Comparison of ENCODE assay signal across 17 cellular contexts in the genomic region with DNA sequence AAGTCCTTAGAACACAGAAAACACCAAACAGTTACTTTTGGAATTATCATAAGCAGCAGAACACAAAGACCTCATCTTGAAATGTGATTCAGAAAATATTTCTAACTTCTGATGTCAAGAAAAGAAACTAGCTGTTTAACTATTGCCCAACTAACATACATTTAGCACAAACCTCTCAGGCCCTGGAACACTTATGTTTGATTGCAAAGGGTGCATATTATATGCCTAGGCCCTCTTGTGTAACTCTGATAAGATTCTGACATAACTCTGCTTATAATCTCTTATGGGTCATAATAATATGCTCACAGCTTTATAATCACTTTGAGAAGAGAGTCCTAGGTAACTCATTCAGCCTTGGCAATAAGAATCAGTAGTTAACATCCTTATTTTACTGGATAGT.
A peak's percentile ranks its signal among the peaks of the same experiment; 100 is the strongest.
DNase-seq lines count a peak whose midpoint lies in the region; ATAC-seq, FAIRE-seq and TF ChIP-seq lines count a peak whose summit lies in the region.
"Had no signal": no experiment of that assay in that cellular context is flagged by ENCODE, and none has a peak within 500 bp of the region (broad histone marks: within the 10 kb centered on the region; RNA-seq: fewer than 3 reads in every experiment).

No MANE protein-coding gene starts in this region.

- TF ChIP-seq CTCF in IMR-90 (conservative IDR thresholded peaks at IDR 0.05; ENCODE audit: low read depth, low read length) (no peak), astrocyte (IDR thresholded peaks at IDR 0.05; ENCODE audit: insufficient read depth, low read depth, low read length) (no peak), left lung (IDR thresholded peaks at IDR 0.05) (no peak)

- ATAC-seq in IMR-90 (ENCODE audit: low read depth) (peak; percentile 21; the same call in 1 of the 2 replicates), left lung (peak; percentile 74), T-helper 17 cell (no peak), GM19023 (IDR thresholded peaks at IDR 0.05; ENCODE audit: unreplicated experiment) (no peak)
- no peak for ATAC-seq in stimulated activated memory B cell treated with anti-CD40 and anti-IgM and Interleukin-4, amounts not matched to agents 10 μg/mL and 1 μg/mL and 100 μg/mL, for 72 hours
- ATAC-seq: Panc1 had no signal

- H3K23ac ChIP-seq in IMR-90 (ENCODE audit: low read depth, low read length) = no peak overlapping the region

- no peak overlapping the region for H3K56ac ChIP-seq in IMR-90 (ENCODE audit: extremely low read depth, insufficient read depth, low read length)

- no peak overlapping the region for H3K14ac ChIP-seq in IMR-90 (replicated peaks; ENCODE audit: low read depth, low read length)

- peak overlapping the region; percentile 18 for H2BK5ac ChIP-seq in IMR-90 (ENCODE audit: low read depth, low read length, poor library complexity, severe bottlenecking)

- H3K79me2 ChIP-seq in astrocyte (ENCODE audit: insufficient read depth, low read length) = no peaks in the 10 kb centered on the region

- dilution Hi-C loops in IMR-90 (cut with HindIII; ENCODE audit: low sequenced_read_pairs, unreplicated experiment) = no loop called here

- DNase-seq in IMR-90 (peak; percentile 29), astrocyte (ENCODE audit: low read depth) (no peak), left lung (no peak), T-helper 1 cell (no peak), T-helper 17 cell (no peak)
- DNase-seq: COR-L47, DMS153, HFFc6, NCI-H1092, NCI-H146, NCI-H2081, NCI-H524 had no signal

- H3K4me1 Mint-ChIP-seq in astrocyte (ENCODE audit: low read depth, unreplicated experiment) = peaks cover 11% of the 10 kb centered on the region
- peaks cover 62% of the 10 kb centered on the region for H3K4me1 Mint-ChIP-seq in stimulated activated memory B cell treated with anti-CD40 and anti-IgM and Interleukin-4, amounts not matched to agents 10 μg/mL and 1 μg/mL and 100 μg/mL, for 72 hours
- no peaks in the 10 kb centered on the region for H3K4me1 Mint-ChIP-seq in T-helper 17 cell

- H3K27ac Mint-ChIP-seq in astrocyte (ENCODE audit: unreplicated experiment) = no peak overlapping the region
- H3K27ac Mint-ChIP-seq in stimulated activated memory B cell treated with anti-CD40 and anti-IgM and Interleukin-4, amounts not matched to agents 10 μg/mL and 1 μg/mL and 100 μg/mL, for 72 hours = peak overlapping the region; percentile 21
- no peak overlapping the region for H3K27ac Mint-ChIP-seq in T-helper 17 cell
- H3K27ac Mint-ChIP-seq: CD14-positive monocyte, HFFc6 had no signal

- no peaks in the 10 kb centered on the region for H3K27me3 Mint-ChIP-seq in astrocyte (ENCODE audit: low read depth, unreplicated experiment)
- H3K27me3 Mint-ChIP-seq in stimulated activated memory B cell treated with anti-CD40 and anti-IgM and Interleukin-4, amounts not matched to agents 10 μg/mL and 1 μg/mL and 100 μg/mL, for 72 hours = no peaks in the 10 kb centered on the region
- peaks cover 22% of the 10 kb centered on the region for H3K27me3 Mint-ChIP-seq in T-helper 17 cell

- peaks cover 4% of the 10 kb centered on the region for H3K36me3 Mint-ChIP-seq in astrocyte (ENCODE audit: low read depth, unreplicated experiment)
- H3K36me3 Mint-ChIP-seq in stimulated activated memory B cell treated with anti-CD40 and anti-IgM and Interleukin-4, amounts not matched to agents 10 μg/mL and 1 μg/mL and 100 μg/mL, for 72 hours = peaks cover 21% of the 10 kb centered on the region
- H3K36me3 Mint-ChIP-seq in T-helper 17 cell (ENCODE audit: low read depth) = no peaks in the 10 kb centered on the region

- H3K36me3 ChIP-seq in IMR-90 (ENCODE audit: control insufficient read depth, insufficient read depth, low read length) (no peaks in the 10 kb centered on the region), astrocyte (ENCODE audit: insufficient read depth, low read length) (peaks cover 4% of the 10 kb centered on the region), left lung (no peaks in the 10 kb centered on the region)

- H3K9me3 ChIP-seq in IMR-90 (ENCODE audit: control insufficient read depth, insufficient read depth, low read length) (no peaks in the 10 kb centered on the region), astrocyte (ENCODE audit: insufficient read depth, low read depth, low read length) (no peaks in the 10 kb centered on the region), left lung (no peaks in the 10 kb centered on the region), T-helper 17 cell (ENCODE audit: control insufficient read depth, low read length, poor library complexity, severe bottlenecking) (no peaks in the 10 kb centered on the region)

- no peak overlapping the region for H3K4me2 ChIP-seq in IMR-90 (ENCODE audit: low read depth, low read length)
- H3K4me2 ChIP-seq in astrocyte (ENCODE audit: low read length) = no peak overlapping the region
- H3K4me2 ChIP-seq: KMS-11 had no signal

- H3K79me1 ChIP-seq in IMR-90 (ENCODE audit: low read depth in 1 of 2, low read length in 2 of 2) = peaks cover 6 to 12% of the 10 kb centered on the region in 2 experiments

- in situ Hi-C loops in IMR-90 (cut with MboI; ENCODE audit: low sequenced_read_pairs) = no loop called here

- H2BK20ac ChIP-seq in IMR-90 (ENCODE audit: low read depth, low read length) = no peak overlapping the region

- no peak overlapping the region for H3K4me3 Mint-ChIP-seq in astrocyte (ENCODE audit: unreplicated experiment)
- no peak overlapping the region for H3K4me3 Mint-ChIP-seq in stimulated activated memory B cell treated with anti-CD40 and anti-IgM and Interleukin-4, amounts not matched to agents 10 μg/mL and 1 μg/mL and 100 μg/mL, for 72 hours
- no peak overlapping the region for H3K4me3 Mint-ChIP-seq in T-helper 17 cell
- H3K4me3 Mint-ChIP-seq: CD14-positive monocyte, HFFc6 had no signal

- no peak overlapping the region for H2BK120ac ChIP-seq in IMR-90 (ENCODE audit: low read depth, low read length)

- H3K27me3 ChIP-seq in IMR-90 (ENCODE audit: control insufficient read depth, insufficient read depth, low read length) (no peaks in the 10 kb centered on the region), astrocyte (ENCODE audit: insufficient read depth, low read length) (no peaks in the 10 kb centered on the region), left lung (no peaks in the 10 kb centered on the region)

- TF ChIP-seq RAD21 in IMR-90 (IDR thresholded peaks at IDR 0.05; ENCODE audit: low read length) = no peak

- peaks cover 9% of the 10 kb centered on the region; the same call in 1 of the 2 replicates for H3K9me1 ChIP-seq in IMR-90 (ENCODE audit: insufficient read depth, low read length)

- TF ChIP-seq POLR2A in IMR-90 (IDR thresholded peaks at IDR 0.05; ENCODE audit: low read depth, low read length) = no peak

- no TSS peak for BruUV-seq in IMR-90 (replicated peaks; lab: Mats Ljungman, UMichigan)

- H3K18ac ChIP-seq in IMR-90 (ENCODE audit: low read depth, low read length) = peak overlapping the region; percentile 53; the same call in 1 of the 2 replicates

- peak overlapping the region; percentile 30; the same call in 1 of the 2 replicates for H3K27ac ChIP-seq in IMR-90 (ENCODE audit: insufficient read depth, low read length)
- H3K27ac ChIP-seq in astrocyte (ENCODE audit: low read depth, low read length) = no peak overlapping the region
- H3K27ac ChIP-seq in left lung = no peak overlapping the region
- H3K27ac ChIP-seq: KMS-11 had no signal

- H2AFZ ChIP-seq in IMR-90 (replicated peaks; ENCODE audit: low read length, poor library complexity) = no peak overlapping the region
- no peak overlapping the region for H2AFZ ChIP-seq in astrocyte (ENCODE audit: low read depth, low read length)

- H3K9ac ChIP-seq in IMR-90 (ENCODE audit: low read depth, low read length) (no peak overlapping the region), astrocyte (ENCODE audit: low read length) (no peak overlapping the region)
- H3K9ac ChIP-seq: KMS-11 had no signal

- intact Hi-C loops in IMR-90 (cut with micrococcal nuclease) = loop anchor here (5.0 kb wide), 1 partner anchor 64 kb away; a partner anchor contains a TSS
- intact Hi-C loops in left lung (cut with DNase I) = no loop called here

- no peak overlapping the region for H4K8ac ChIP-seq in IMR-90 (ENCODE audit: low read depth in 2 of 2, low read length in 2 of 2)

- H3K4me1 ChIP-seq in IMR-90 (ENCODE audit: control insufficient read depth, insufficient read depth, low read length) = peaks cover 7% of the 10 kb centered on the region
- peaks cover 6% of the 10 kb centered on the region for H3K4me1 ChIP-seq in astrocyte (ENCODE audit: insufficient read depth, low read length)
- H3K4me1 ChIP-seq in left lung = peaks cover 0 to 11% of the 10 kb centered on the region in 2 donors

- no peak overlapping the region for H2AK9ac ChIP-seq in IMR-90 (replicated peaks; ENCODE audit: low read depth, low read length, poor library complexity)

- H4K20me1 ChIP-seq in IMR-90 (ENCODE audit: insufficient read depth, low read length) = no peaks in the 10 kb centered on the region
- peaks cover 7% of the 10 kb centered on the region for H4K20me1 ChIP-seq in astrocyte (ENCODE audit: insufficient read depth, low read length)

- FAIRE-seq in astrocyte (lab: Jason Lieb, UNC) = peak; percentile 41

- H2BK15ac ChIP-seq in IMR-90 (ENCODE audit: low read depth, low read length) = no peak overlapping the region

- CTCF ChIA-PET in IMR-90 (lab: Yijun Ruan, JAX) = no interaction called here

- H3K4me3 ChIP-seq in IMR-90 (ENCODE audit: insufficient read depth, low read depth, low read length) = no peak overlapping the region
- H3K4me3 ChIP-seq in astrocyte (ENCODE audit: insufficient read depth, low read depth, low read length) = no peak overlapping the region
- H3K4me3 ChIP-seq in left lung = no peak overlapping the region

- H3K4ac ChIP-seq in IMR-90 (ENCODE audit: low read depth, low read length) = no peak overlapping the region

- no peak overlapping the region for H4K5ac ChIP-seq in IMR-90 (ENCODE audit: low read depth, low read length)

- H2AK5ac ChIP-seq in IMR-90 (ENCODE audit: low read depth, low read length) = no peak overlapping the region

- POLR2A ChIA-PET in IMR-90 (lab: Charles Lee; ENCODE audit: unreplicated experiment) = no interaction called here

- no peaks in the 10 kb centered on the region for H3K9me3 Mint-ChIP-seq in astrocyte (ENCODE audit: unreplicated experiment)
- no peaks in the 10 kb centered on the region for H3K9me3 Mint-ChIP-seq in stimulated activated memory B cell treated with anti-CD40 and anti-IgM and Interleukin-4, amounts not matched to agents 10 μg/mL and 1 μg/mL and 100 μg/mL, for 72 hours
- H3K9me3 Mint-ChIP-seq: CD14-positive monocyte, HFFc6 had no signal

- no peak overlapping the region for H4K91ac ChIP-seq in IMR-90 (ENCODE audit: insufficient read depth, low read depth, low read length)

TF ChIP-seq in IMR-90, 13 proteins besides CTCF, POLR2A, EP300 and RAD21:
- TF ChIP-seq MXI1 (IDR thresholded peaks at IDR 0.05; ENCODE audit: borderline replicate concordance, low read depth, low read length) (no peak), RCOR1 (IDR thresholded peaks at IDR 0.05; ENCODE audit: insufficient replicate concordance, low read length) (no peak), CEBPB (IDR thresholded peaks at IDR 0.05; ENCODE audit: low read depth, low read length) (peak; percentile 37; the same call in 1 of the 2 replicates), FOS (IDR thresholded peaks at IDR 0.05; ENCODE audit: low read depth, low read length) (no peak), MAFK (IDR thresholded peaks at IDR 0.05; ENCODE audit: low read depth, low read length) (no peak)

Comparison
In these comparisons a context has a peak if more than half of its experiments do, and no peak if none do; other contexts are left out.
1. ATAC-seq: peak in IMR-90 (single experiment) and left lung (single experiment); none in stimulated activated memory B cell treated with anti-CD40 and anti-IgM and Interleukin-4, amounts not matched to agents 10 μg/mL and 1 μg/mL and 100 μg/mL, for 72 hours (single experiment), T-helper 17 cell (single experiment) and GM19023 (single experiment).